24 cellular contexts compared by ENCODE assay signal in the genomic region with DNA sequence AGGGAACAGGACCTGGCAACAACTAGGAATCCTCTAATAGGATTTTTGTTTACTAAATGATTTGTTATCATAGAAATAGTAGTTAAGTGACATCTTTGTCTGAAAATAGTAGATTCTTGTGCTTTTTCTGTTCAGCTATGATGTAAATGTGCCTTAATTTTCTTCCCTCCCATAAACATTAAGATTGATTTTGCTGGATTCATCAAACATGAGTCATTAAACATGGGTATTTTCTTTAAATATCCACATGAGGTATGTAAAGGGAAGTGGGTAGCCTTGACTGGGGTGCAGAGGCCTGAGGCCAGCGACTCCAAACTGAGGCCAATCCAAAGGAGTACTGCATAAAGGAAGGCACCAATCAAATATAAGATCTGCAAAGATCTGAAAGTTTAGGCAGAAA. TPM values are rescaled to one million over a fixed set of nuclear protein-coding genes. Genes with fewer than 3 reads are reported as not detected.
A peak's percentile ranks its signal among the peaks of the same experiment; 100 is the strongest.
DNase-seq lines count a peak whose midpoint lies in the region; ATAC-seq, FAIRE-seq and TF ChIP-seq lines count a peak whose summit lies in the region.
"Had no signal": no experiment of that assay in that cellular context is flagged by ENCODE, and none has a peak within 500 bp of the region (broad histone marks: within the 10 kb centered on the region; RNA-seq: fewer than 3 reads in every experiment).

No MANE protein-coding gene starts in this region.

- no peak for TF ChIP-seq CTCF in type B pancreatic cell (conservative IDR thresholded peaks at IDR 0.05)

- DNase-seq in activated CD4-positive, alpha-beta T cell treated with anti-CD3 and anti-CD28 coated beads for 36 hours = no peak
- DNase-seq in activated CD4-positive, alpha-beta T cell treated with anti-CD3 and anti-CD28 coated beads for 4 hours = no peak
- DNase-seq in H54 (ENCODE audit: insufficient read length, low spot score) = peak; percentile 23
- DNase-seq in adipocyte (ENCODE audit: low read depth) = peak; percentile 27
- no peak for DNase-seq in naive thymus-derived CD4-positive, alpha-beta T cell
- no peak for DNase-seq in NK-92 treated with Interleukin-12 subunit alpha and Interleukin-12 subunit beta, amount 100 ng/mL, for 24 hours (lab: John Stamatoyannopoulos, UW)
- no peak for DNase-seq in type B pancreatic cell (ENCODE audit: extremely low spot score, unreplicated experiment)
- DNase-seq: activated CD8-positive, alpha-beta memory T cell treated with anti-CD3 and anti-CD28 coated beads, Interleukin-2, amount 50 U/mL, for 4 hours; Caco-2; central memory CD4-positive, alpha-beta T cell; gastrocnemius medialis; H7; MG63; NCI-H2081 treated with DMSO at 0.1 percent for 48 hours; sigmoid colon; stimulated activated CD4-positive, alpha-beta T cell treated with anti-CD3 and anti-CD28 coated beads, Interleukin-4, amount 100 ng/mL, for 1 hour; transverse colon; WERI-Rb-1 had no signal

- CTCF ChIA-PET in activated CD4-positive, alpha-beta T cell treated with anti-CD3 and anti-CD28 coated beads for 36 hours (lab: Charles Lee) = interaction anchor here (0.5 kb wide), 1 partner anchor 27 kb away, joined by 3 read pairs; no protein-coding TSS in a partner anchor
- CTCF ChIA-PET in naive thymus-derived CD4-positive, alpha-beta T cell (lab: Charles Lee) = no interaction called here

- no peak for ATAC-seq in activated CD4-positive, alpha-beta T cell treated with anti-CD3 and anti-CD28 coated beads for 36 hours
- no peak for ATAC-seq in naive thymus-derived CD4-positive, alpha-beta T cell
- no peak for ATAC-seq in HG02970 (IDR thresholded peaks at IDR 0.05; ENCODE audit: low FRiP score, unreplicated experiment)
- ATAC-seq: gastrocnemius medialis had no signal

- H3K4me3 ChIP-seq in adipocyte (ENCODE audit: low read length) = peak overlapping the region; percentile 2
- H3K4me3 ChIP-seq in naive thymus-derived CD4-positive, alpha-beta T cell (ENCODE audit: low read length) = no peak overlapping the region
- H3K4me3 ChIP-seq: gastrocnemius medialis, MG63, sigmoid colon, transverse colon had no signal

- H3K4me3 Mint-ChIP-seq in activated CD4-positive, alpha-beta T cell treated with anti-CD3 and anti-CD28 coated beads for 36 hours = no peak overlapping the region
- peak overlapping the region in 6 of 10 donors; percentile 1 to 49 (median 32) for H3K4me3 Mint-ChIP-seq in naive thymus-derived CD4-positive, alpha-beta T cell
- H3K4me3 Mint-ChIP-seq in type B pancreatic cell = no peak overlapping the region

- TF ChIP-seq POLR2A in H54 (IDR thresholded peaks at IDR 0.05; ENCODE audit: low read depth, low read length) = no peak

- H3K4me1 Mint-ChIP-seq in activated CD4-positive, alpha-beta T cell treated with anti-CD3 and anti-CD28 coated beads for 36 hours = peaks cover 46% of the 10 kb centered on the region
- peaks cover 30 to 70% (median 54%) of the 10 kb centered on the region in 7 donors for H3K4me1 Mint-ChIP-seq in naive thymus-derived CD4-positive, alpha-beta T cell
- peaks cover 18% of the 10 kb centered on the region for H3K4me1 Mint-ChIP-seq in type B pancreatic cell (ENCODE audit: unreplicated experiment)

- H3K9me3 ChIP-seq in adipocyte (ENCODE audit: control insufficient read depth, low read length) = no peaks in the 10 kb centered on the region
- no peaks in the 10 kb centered on the region for H3K9me3 ChIP-seq in naive thymus-derived CD4-positive, alpha-beta T cell (ENCODE audit: control insufficient read depth in 2 of 3, low read length in 3 of 3)
- H3K9me3 ChIP-seq: Caco-2, gastrocnemius medialis, neutrophil, sigmoid colon, transverse colon had no signal

- peaks cover 24% of the 10 kb centered on the region for H3K4me1 ChIP-seq in adipocyte (ENCODE audit: control insufficient read depth, insufficient read depth, low read length)
- H3K4me1 ChIP-seq in naive thymus-derived CD4-positive, alpha-beta T cell (ENCODE audit: control insufficient read depth in 2 of 2, insufficient read depth in 2 of 2, low read length in 2 of 2) = peaks cover 7 to 12% of the 10 kb centered on the region in 2 donors
- H3K4me1 ChIP-seq: Caco-2 had no signal

- no peaks in the 10 kb centered on the region for H3K27me3 ChIP-seq in adipocyte (replicated peaks; ENCODE audit: control insufficient read depth, insufficient read depth, low read length)
- no peaks in the 10 kb centered on the region for H3K27me3 ChIP-seq in naive thymus-derived CD4-positive, alpha-beta T cell (ENCODE audit: control insufficient read depth in 2 of 2, insufficient read depth in 2 of 2, low read length in 2 of 2)
- H3K27me3 ChIP-seq: gastrocnemius medialis, MG63, neutrophil, sigmoid colon, transverse colon had no signal

- no peak for FAIRE-seq in H54 (lab: Jason Lieb, UNC)
- FAIRE-seq: endometrium, GM12892, HTR-8/SVneo, RCC 7860 had no signal

- H3K36me3 Mint-ChIP-seq in activated CD4-positive, alpha-beta T cell treated with anti-CD3 and anti-CD28 coated beads for 36 hours (ENCODE audit: low read depth) = peaks cover 39% of the 10 kb centered on the region
- peaks cover 5 to 49% (median 15%) of the 10 kb centered on the region in 5 donors for H3K36me3 Mint-ChIP-seq in naive thymus-derived CD4-positive, alpha-beta T cell
- peaks cover 12% of the 10 kb centered on the region for H3K36me3 Mint-ChIP-seq in type B pancreatic cell

- no peaks in the 10 kb centered on the region for H3K27me3 Mint-ChIP-seq in activated CD4-positive, alpha-beta T cell treated with anti-CD3 and anti-CD28 coated beads for 36 hours
- H3K27me3 Mint-ChIP-seq in naive thymus-derived CD4-positive, alpha-beta T cell = no peaks in the 10 kb centered on the region
- no peaks in the 10 kb centered on the region for H3K27me3 Mint-ChIP-seq in type B pancreatic cell

- H3K27ac ChIP-seq in naive thymus-derived CD4-positive, alpha-beta T cell (ENCODE audit: low read depth, low read length) = peak overlapping the region; percentile 27
- H3K27ac ChIP-seq: gastrocnemius medialis, neutrophil, sigmoid colon, transverse colon, WERI-Rb-1 had no signal

- peaks cover 17% of the 10 kb centered on the region for H3K36me3 ChIP-seq in adipocyte (ENCODE audit: control insufficient read depth, insufficient read depth, low read length, severe bottlenecking)
- H3K36me3 ChIP-seq in naive thymus-derived CD4-positive, alpha-beta T cell (ENCODE audit: control insufficient read depth in 2 of 3, insufficient read depth in 3 of 3, low read length in 3 of 3) = peaks cover 0 to 15% (median 5%) of the 10 kb centered on the region in 3 experiments

- no peaks in the 10 kb centered on the region for H3K9me3 Mint-ChIP-seq in activated CD4-positive, alpha-beta T cell treated with anti-CD3 and anti-CD28 coated beads for 36 hours (ENCODE audit: low read depth)
- peaks cover 0 to 11% (median 0%) of the 10 kb centered on the region in 11 donors for H3K9me3 Mint-ChIP-seq in naive thymus-derived CD4-positive, alpha-beta T cell
- H3K9me3 Mint-ChIP-seq in type B pancreatic cell = no peaks in the 10 kb centered on the region

- H3K27ac Mint-ChIP-seq in activated CD4-positive, alpha-beta T cell treated with anti-CD3 and anti-CD28 coated beads for 36 hours = peak overlapping the region; percentile 72
- H3K27ac Mint-ChIP-seq in naive thymus-derived CD4-positive, alpha-beta T cell = peak overlapping the region in 7 of 9 donors; percentile 2 to 88 (median 77)
- H3K27ac Mint-ChIP-seq in type B pancreatic cell = no peak overlapping the region

- POLR2A ChIA-PET in activated CD4-positive, alpha-beta T cell treated with anti-CD3 and anti-CD28 coated beads for 36 hours (lab: Charles Lee) = no interaction called here
- POLR2A ChIA-PET in naive thymus-derived CD4-positive, alpha-beta T cell (lab: Charles Lee) = no interaction called here

- no peak overlapping the region for H3K9ac ChIP-seq in adipocyte (ENCODE audit: low read length)

- intact Hi-C loops in activated CD4-positive, alpha-beta T cell treated with anti-CD3 and anti-CD28 coated beads for 36 hours (cut with DNase I, micrococcal nuclease) = no loop called here
- intact Hi-C loops in naive thymus-derived CD4-positive, alpha-beta T cell (cut with micrococcal nuclease) = no loop called here

RNA-seq across cellular contexts. Expression of gene ZNF136, which starts 3.7 kb away (rescaled TPM):
- 10 to 100 TPM; 11.7 to 12.9 TPM for total RNA-seq in activated CD4-positive, alpha-beta T cell treated with anti-CD3 and anti-CD28 coated beads for 36 hours
- 10 to 100 TPM; 16.8 to 36.8 (median 31.1) TPM for total RNA-seq in naive thymus-derived CD4-positive, alpha-beta T cell
- 10 to 100 TPM; 14.0 to 23.9 TPM for polyA plus RNA-seq in naive thymus-derived CD4-positive, alpha-beta T cell
- total RNA-seq in type B pancreatic cell (ENCODE audit: low replicate concordance) = 14.1 and 21.0 TPM in 2 replicates

RNA-seq across cellular contexts. Expression of gene ZNF625, which starts 10.1 kb away (rescaled TPM):
- 1 to 10 TPM; 3.8 to 5.5 TPM for total RNA-seq in activated CD4-positive, alpha-beta T cell treated with anti-CD3 and anti-CD28 coated beads for 36 hours
- total RNA-seq in naive thymus-derived CD4-positive, alpha-beta T cell = 1 to 10 TPM; 1.1 to 5.2 (median 4.2) TPM
- polyA plus RNA-seq in naive thymus-derived CD4-positive, alpha-beta T cell = 1 to 10 TPM in 1 of 2 donors, under 1 TPM in 1; 0.45 to 1.1 TPM
- 14.8 and 23.3 TPM in 2 replicates for total RNA-seq in type B pancreatic cell (ENCODE audit: low replicate concordance)
- total RNA-seq: Caco-2 had no signal

RNA-seq across cellular contexts. Expression of gene ZNF20, which starts 26.4 kb away (rescaled TPM):
- 1 to 10 TPM; 3.2 to 3.3 TPM for total RNA-seq in activated CD4-positive, alpha-beta T cell treated with anti-CD3 and anti-CD28 coated beads for 36 hours
- total RNA-seq in naive thymus-derived CD4-positive, alpha-beta T cell = 1 to 10 TPM; 1.2 to 6.7 (median 4.8) TPM
- 1 to 10 TPM; 1.4 to 4.4 TPM for polyA plus RNA-seq in naive thymus-derived CD4-positive, alpha-beta T cell
- total RNA-seq in type B pancreatic cell (ENCODE audit: low replicate concordance) = 9.0 and 9.9 TPM in 2 replicates

Comparison
In these comparisons a context has a peak if more than half of its experiments do, and no peak if none do; other contexts are left out.
1. DNase-seq: peak in H54 (single experiment) and adipocyte (single experiment); none in activated CD4-positive, alpha-beta T cell treated with anti-CD3 and anti-CD28 coated beads for 36 hours (single experiment), activated CD4-positive, alpha-beta T cell treated with anti-CD3 and anti-CD28 coated beads for 4 hours (0 of 2), naive thymus-derived CD4-positive, alpha-beta T cell (0 of 9), NK-92 treated with Interleukin-12 subunit alpha and Interleukin-12 subunit beta, amount 100 ng/mL, for 24 hours (single experiment) and type B pancreatic cell (single experiment).
2. H3K4me3 Mint-ChIP-seq: peak in naive thymus-derived CD4-positive, alpha-beta T cell (6 of 10); none in activated CD4-positive, alpha-beta T cell treated with anti-CD3 and anti-CD28 coated beads for 36 hours (single experiment) and type B pancreatic cell (single experiment).